27 cellular contexts compared by ENCODE assay signal in genomic region chr4:138267835-138268234, GRCh38. TPM values are rescaled to one million over a fixed set of nuclear protein-coding genes. Genes with fewer than 3 reads are reported as not detected.
"Had no signal": no experiment of that assay in that cellular context is flagged by ENCODE, and none has a peak within 500 bp of the region (broad histone marks: within the 10 kb centered on the region; RNA-seq: fewer than 3 reads in every experiment).

No MANE protein-coding gene starts in this region.

- H3K27me3 ChIP-seq: gastrocnemius medialis, spleen, testis, transverse colon had no signal

- H3K9me3 Mint-ChIP-seq: activated B cell treated with CpG ODN at 0.5 μM for 24 hours; activated T-cell treated with anti-CD3 and anti-CD28 coated beads, Interleukin-2, amount 50 U/mL, for 4 hours; activated T-helper 17 cell treated with anti-CD3 and anti-CD28 coated beads, Interleukin-2, amount 50 U/mL, for 72 hours; T-helper 2 cell treated with Interferon-gamma antibody and Interleukin-4, amounts not matched to agents 5 μg/mL and 100 μg/mL, for 36 hours had no signal

- DNase-seq: activated B cell treated with CpG ODN at 0.5 μM for 24 hours; activated CD4-positive, alpha-beta T cell treated with anti-CD3 and anti-CD28 coated beads, Interleukin-2, amount 50 U/mL, for 1 hour; activated CD8-positive, alpha-beta T cell treated with anti-CD3 and anti-CD28 coated beads for 36 hours; activated gamma-delta T cell treated with Interleukin-2 at 50 U/mL for 16 hours; activated naive CD4-positive, alpha-beta T cell treated with anti-CD3 and anti-CD28 coated beads, Interleukin-2, amount 50 U/mL, for 16 hours; activated T-cell treated with anti-CD3 and anti-CD28 coated beads, Interleukin-2, amount 50 U/mL, for 4 hours; dermis blood vessel endothelial cell; effector CD4-positive, alpha-beta T cell; gastrocnemius medialis; glutamatergic neuron; islet precursor cell; left cardiac atrium; left ventricle myocardium superior; midbrain; naive thymus-derived CD4-positive, alpha-beta T cell; posterior cingulate gyrus; right cardiac atrium; spleen; stimulated activated naive CD4-positive, alpha-beta T cell treated with Interleukin-2 at 50 U/mL for 16 hours; testis; transverse colon had no signal

- H3K27me3 Mint-ChIP-seq: activated T-helper 17 cell treated with anti-CD3 and anti-CD28 coated beads, Interleukin-2, amount 50 U/mL, for 72 hours; central memory CD8-positive, alpha-beta T cell had no signal

- H3K4me1 Mint-ChIP-seq: activated B cell treated with CpG ODN at 0.5 μM for 24 hours; activated T-helper 17 cell treated with anti-CD3 and anti-CD28 coated beads, Interleukin-2, amount 50 U/mL, for 72 hours; central memory CD8-positive, alpha-beta T cell; naive thymus-derived CD4-positive, alpha-beta T cell had no signal

- FAIRE-seq: bronchial epithelial cell, endometrium had no signal

- ATAC-seq: activated CD8-positive, alpha-beta T cell treated with anti-CD3 and anti-CD28 coated beads for 36 hours; activated T-cell treated with anti-CD3 and anti-CD28 coated beads, Interleukin-2, amount 50 U/mL, for 4 hours; activated T-helper 17 cell treated with anti-CD3 and anti-CD28 coated beads, Interleukin-2, amount 50 U/mL, for 72 hours; gastrocnemius medialis; left cardiac atrium; left ventricle myocardium superior; naive thymus-derived CD4-positive, alpha-beta T cell; right cardiac atrium had no signal

- H3K36me3 ChIP-seq: gastrocnemius medialis, spleen, transverse colon had no signal

- H3K27ac ChIP-seq: epithelial cell of prostate, gastrocnemius medialis, spleen, testis, transverse colon had no signal

- H3K9me3 ChIP-seq: gastrocnemius medialis, spleen, testis, transverse colon had no signal

- H3K4me3 Mint-ChIP-seq: activated B cell treated with CpG ODN at 0.5 μM for 24 hours; activated CD8-positive, alpha-beta T cell treated with anti-CD3 and anti-CD28 coated beads for 36 hours; activated T-cell treated with anti-CD3 and anti-CD28 coated beads, Interleukin-2, amount 50 U/mL, for 4 hours; activated T-helper 17 cell treated with anti-CD3 and anti-CD28 coated beads, Interleukin-2, amount 50 U/mL, for 72 hours; central memory CD8-positive, alpha-beta T cell; naive thymus-derived CD4-positive, alpha-beta T cell; T-helper 2 cell treated with Interferon-gamma antibody and Interleukin-4, amounts not matched to agents 5 μg/mL and 100 μg/mL, for 36 hours had no signal

- H3K27ac Mint-ChIP-seq: activated B cell treated with CpG ODN at 0.5 μM for 24 hours; activated CD8-positive, alpha-beta T cell treated with anti-CD3 and anti-CD28 coated beads for 36 hours; activated T-helper 17 cell treated with anti-CD3 and anti-CD28 coated beads, Interleukin-2, amount 50 U/mL, for 72 hours; naive thymus-derived CD4-positive, alpha-beta T cell; T-helper 2 cell treated with Interferon-gamma antibody and Interleukin-4, amounts not matched to agents 5 μg/mL and 100 μg/mL, for 36 hours had no signal

- H3K36me3 Mint-ChIP-seq: naive thymus-derived CD4-positive, alpha-beta T cell had no signal

- H3K4me1 ChIP-seq: gastrocnemius medialis, spleen, testis had no signal

- H3K4me3 ChIP-seq: gastrocnemius medialis, spleen, testis, transverse colon had no signal

RNA-seq across cellular contexts. Expression of gene SLC7A11, which starts 25.7 kb away (rescaled TPM):
- polyA plus RNA-seq: naive thymus-derived CD4-positive, alpha-beta T cell had no signal
